Comparison of ENCODE assay signal across 8 cellular contexts in the genomic region with DNA sequence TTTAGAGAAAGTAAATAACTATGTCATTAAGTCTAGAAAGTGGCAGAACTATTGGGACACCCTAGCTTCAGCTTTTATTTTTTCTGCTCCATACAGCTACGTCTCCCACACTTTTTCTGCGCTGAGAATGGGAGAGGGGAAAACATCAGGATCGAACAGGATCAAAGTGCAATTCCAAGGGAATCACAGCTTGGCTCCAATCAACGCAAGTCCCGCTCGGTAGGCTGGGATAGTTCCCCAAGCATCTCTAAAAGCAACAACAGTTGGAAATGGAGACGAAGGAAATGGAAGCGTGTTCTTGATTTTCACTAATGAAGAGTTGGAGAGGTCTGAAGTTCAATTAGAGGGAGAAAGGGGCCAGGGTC. TPM values are rescaled to one million over a fixed set of nuclear protein-coding genes. Genes with fewer than 3 reads are reported as not detected.
DNase-seq lines count a peak whose midpoint lies in the region; ATAC-seq and TF ChIP-seq lines count a peak whose summit lies in the region.

No MANE protein-coding gene starts in this region.

- H3K27ac ChIP-seq in WERI-Rb-1, result peak overlapping the region; percentile 90

- H3K9me3 ChIP-seq in WERI-Rb-1 (ENCODE audit: severe bottlenecking), result no peaks in the 10 kb centered on the region

- peak; percentile 5 for ATAC-seq in GM21360 (IDR thresholded peaks at IDR 0.05; ENCODE audit: unreplicated experiment)
- no peak for ATAC-seq in GM19324 (IDR thresholded peaks at IDR 0.05; ENCODE audit: low FRiP score, unreplicated experiment)
- ATAC-seq in GM19463 (IDR thresholded peaks at IDR 0.05; ENCODE audit: unreplicated experiment), result no peak

- no peak for DNase-seq in WERI-Rb-1
- no peak for DNase-seq in glutamatergic neuron
- DNase-seq in skeletal muscle cell (ENCODE audit: low read depth), result no peak
- no peak for DNase-seq in NCI-H446 treated with DMSO at 0.1 percent for 48 hours (lab: John Stamatoyannopoulos, UW)
- DNase-seq in nucleus accumbens (lab: John Stamatoyannopoulos, UW), result no peak

- peaks cover 5% of the 10 kb centered on the region for H3K4me1 Mint-ChIP-seq in glutamatergic neuron (ENCODE audit: low read depth, unreplicated experiment)

- peak overlapping the region; percentile 97 for H3K27ac Mint-ChIP-seq in glutamatergic neuron (ENCODE audit: unreplicated experiment)

- peaks cover 4% of the 10 kb centered on the region for H3K27me3 Mint-ChIP-seq in glutamatergic neuron (ENCODE audit: unreplicated experiment)

- no peak for TF ChIP-seq CTCF in WERI-Rb-1 (IDR thresholded peaks at IDR 0.05; ENCODE audit: low read depth, low read length)
- TF ChIP-seq CTCF in glutamatergic neuron (IDR thresholded peaks at IDR 0.05; ENCODE audit: partially characterized antibody, unreplicated experiment), result no peak

- peaks cover 3% of the 10 kb centered on the region for H3K9me3 Mint-ChIP-seq in glutamatergic neuron (ENCODE audit: unreplicated experiment)

- peak overlapping the region; percentile 97 for H3K4me3 Mint-ChIP-seq in glutamatergic neuron (ENCODE audit: unreplicated experiment)

- H3K27me3 ChIP-seq in WERI-Rb-1 (ENCODE audit: insufficient read depth, low read depth, severe bottlenecking), result no peaks in the 10 kb centered on the region

- H3K4me3 ChIP-seq in WERI-Rb-1 (ENCODE audit: low read depth, low read length) (peak overlapping the region; percentile 98), skeletal muscle cell (ENCODE audit: low read depth, low read length) (peak overlapping the region; percentile 99)

- no peaks in the 10 kb centered on the region for H3K36me3 Mint-ChIP-seq in glutamatergic neuron (ENCODE audit: unreplicated experiment)

- no peaks in the 10 kb centered on the region; the same call in 1 of the 2 replicates for H3K36me3 ChIP-seq in WERI-Rb-1

RNA-seq across cellular contexts. Expression of gene HMGCL, which starts 0.5 kb away (rescaled TPM):
- total RNA-seq in glutamatergic neuron (ENCODE audit: unreplicated experiment), result 19.4 TPM

RNA-seq across cellular contexts. Expression of gene GALE, which starts 24.1 kb away (rescaled TPM):
- total RNA-seq in glutamatergic neuron (ENCODE audit: unreplicated experiment), result 32.6 TPM

RNA-seq across cellular contexts. Expression of gene LYPLA2, which starts 33.7 kb away (rescaled TPM):
- 191 TPM for total RNA-seq in glutamatergic neuron (ENCODE audit: unreplicated experiment)

RNA-seq across cellular contexts. Expression of gene FUCA1, which starts 43.4 kb away (rescaled TPM):
- 8.8 TPM for total RNA-seq in glutamatergic neuron (ENCODE audit: unreplicated experiment)

RNA-seq across cellular contexts. Expression of gene PITHD1, which starts 46.5 kb away (rescaled TPM):
- total RNA-seq in glutamatergic neuron (ENCODE audit: unreplicated experiment), result 35.0 TPM
